In genomic region chr6:148414836-148415235, GRCh38 we compare ENCODE assay signal across 11 cellular contexts.
DNase-seq lines count a peak whose midpoint lies in the region; ATAC-seq, FAIRE-seq and TF ChIP-seq lines count a peak whose summit lies in the region.
"Had no signal": no experiment of that assay in that cellular context is flagged by ENCODE, and none has a peak within 500 bp of the region (broad histone marks: within the 10 kb centered on the region; RNA-seq: fewer than 3 reads in every experiment).

No MANE protein-coding gene starts in this region.

- no peak overlapping the region for H3K14ac ChIP-seq in IMR-90 (replicated peaks; ENCODE audit: low read depth, low read length)

- H4K20me1 ChIP-seq in IMR-90 (ENCODE audit: insufficient read depth, low read length) (no peaks in the 10 kb centered on the region; the same call in 1 of the 2 replicates), endothelial cell of umbilical vein (replicated peaks; ENCODE audit: control insufficient read depth, extremely low read depth, insufficient read depth, low read length) (no peaks in the 10 kb centered on the region)

- H3K79me2 ChIP-seq in endothelial cell of umbilical vein (ENCODE audit: control insufficient read depth, insufficient read depth, low read length) = peaks cover 91% of the 10 kb centered on the region

- H3K4me2 ChIP-seq in IMR-90 (ENCODE audit: low read depth, low read length) (no peak overlapping the region), endothelial cell of umbilical vein (ENCODE audit: insufficient read depth, low read length) (peak overlapping the region; percentile 28)

- H4K91ac ChIP-seq in IMR-90 (ENCODE audit: insufficient read depth, low read depth, low read length) = no peak overlapping the region

- no peaks in the 10 kb centered on the region for H3K9me3 Mint-ChIP-seq in activated CD4-positive, alpha-beta T cell treated with anti-CD3 and anti-CD28 coated beads, Interleukin-2, amount 10 ng/mL, durations not matched to agents 7 days and 5 days
- H3K9me3 Mint-ChIP-seq: T-helper 1 cell treated with Interleukin-12 subunit alpha and Interleukin-12 subunit beta and Interleukin-4 antibody, amounts not matched to agents 30 μg/mL and 1 μg/mL, for 36 hours had no signal

- H3K27ac Mint-ChIP-seq in activated CD4-positive, alpha-beta T cell treated with anti-CD3 and anti-CD28 coated beads, Interleukin-2, amount 10 ng/mL, durations not matched to agents 7 days and 5 days = no peak overlapping the region
- H3K27ac Mint-ChIP-seq: T-helper 1 cell treated with Interleukin-12 subunit alpha and Interleukin-12 subunit beta and Interleukin-4 antibody, amounts not matched to agents 30 μg/mL and 1 μg/mL, for 36 hours had no signal

- H3K4me1 ChIP-seq in IMR-90 (ENCODE audit: control insufficient read depth, insufficient read depth, low read length) = peaks cover 9% of the 10 kb centered on the region
- peaks cover 35% of the 10 kb centered on the region for H3K4me1 ChIP-seq in endothelial cell of umbilical vein (ENCODE audit: control insufficient read depth, extremely low read depth, insufficient read depth, low read length)
- peaks cover 31% of the 10 kb centered on the region for H3K4me1 ChIP-seq in lower lobe of right lung

- H2AFZ ChIP-seq in IMR-90 (replicated peaks; ENCODE audit: low read length, poor library complexity) (no peak overlapping the region), endothelial cell of umbilical vein (ENCODE audit: low read depth, low read length) (no peak overlapping the region)

- dilution Hi-C loops in IMR-90 (cut with HindIII; ENCODE audit: low sequenced_read_pairs, unreplicated experiment) (no loop called here), endothelial cell of umbilical vein (cut with MboI; ENCODE audit: extremely low pct_ligation_motif_present, low sequenced_read_pairs) (no loop called here)

- H2AK5ac ChIP-seq in IMR-90 (ENCODE audit: low read depth, low read length) = peak overlapping the region; percentile 69; the same call in 1 of the 2 replicates

- no peak for TF ChIP-seq RAD21 in IMR-90 (IDR thresholded peaks at IDR 0.05; ENCODE audit: low read length)

- H3K27ac ChIP-seq in IMR-90 (ENCODE audit: insufficient read depth, low read length) = no peak overlapping the region
- H3K27ac ChIP-seq in endothelial cell of umbilical vein (ENCODE audit: insufficient read depth, low read depth, low read length) = peak overlapping the region; percentile 15
- no peak overlapping the region for H3K27ac ChIP-seq in lower lobe of right lung

- H2AK9ac ChIP-seq in IMR-90 (replicated peaks; ENCODE audit: low read depth, low read length, poor library complexity) = no peak overlapping the region

- H2BK120ac ChIP-seq in IMR-90 (ENCODE audit: low read depth, low read length) = 0 out of 2 replicates have a peak overlapping the region, but pooled peaks have one; percentile 37

- peaks cover 11% of the 10 kb centered on the region; the same call in 1 of the 2 replicates for H3K9me1 ChIP-seq in IMR-90 (ENCODE audit: insufficient read depth, low read length)
- no peaks in the 10 kb centered on the region for H3K9me1 ChIP-seq in endothelial cell of umbilical vein (replicated peaks; ENCODE audit: control insufficient read depth, extremely low read depth, insufficient read depth, low read length)

- H2BK20ac ChIP-seq in IMR-90 (ENCODE audit: low read depth, low read length) = no peak overlapping the region

- DNase-seq in ACHN = peak; percentile 33
- DNase-seq in IMR-90 = peak; percentile 68
- DNase-seq in endothelial cell of umbilical vein (ENCODE audit: low read depth, low spot score) = peak; percentile 82
- DNase-seq in lower lobe of right lung = no peak
- DNase-seq in activated CD4-positive, alpha-beta T cell treated with anti-CD3 and anti-CD28 coated beads, Interleukin-2, amount 10 ng/mL, durations not matched to agents 7 days and 5 days = no peak
- DNase-seq in midbrain (lab: John Stamatoyannopoulos, UW) = no peak
- no peak for DNase-seq in NCI-H2171 (lab: John Stamatoyannopoulos, UW)
- DNase-seq: C1 segment of cervical spinal cord, nucleus accumbens had no signal

- no CpG with 5 or more reads among the region's 3 CpGs for WGBS in IMR-90 (ENCODE audit: extremely low coverage in 2 of 2, insufficient read length in 1 of 2), 2 experiments

- CTCF ChIA-PET in IMR-90 (lab: Yijun Ruan, JAX) = interaction anchor here (1.1 kb wide), 1 partner anchor 20 kb away, joined by 3 read pairs; no protein-coding TSS in a partner anchor
- CTCF ChIA-PET in endothelial cell of umbilical vein (lab: Charles Lee) = interaction anchor here (0.6 to 1.5 kb wide), 11 partner anchors 9 to 237 kb away, joined by 3 to 7 read pairs (median 3); no protein-coding TSS in a partner anchor
- CTCF ChIA-PET in activated CD4-positive, alpha-beta T cell treated with anti-CD3 and anti-CD28 coated beads, Interleukin-2, amount 10 ng/mL, durations not matched to agents 7 days and 5 days (lab: Charles Lee) = no interaction called here

- peaks cover 14% of the 10 kb centered on the region for H3K27me3 Mint-ChIP-seq in activated CD4-positive, alpha-beta T cell treated with anti-CD3 and anti-CD28 coated beads, Interleukin-2, amount 10 ng/mL, durations not matched to agents 7 days and 5 days

- POLR2A ChIA-PET in IMR-90 (lab: Charles Lee; ENCODE audit: unreplicated experiment) = interaction anchor here (0.5 kb wide), 1 partner anchor 16 kb away, joined by 8 read pairs; no protein-coding TSS in a partner anchor
- POLR2A ChIA-PET in endothelial cell of umbilical vein (lab: Charles Lee) = interaction anchor here (0.6 to 0.9 kb wide), 2 partner anchors 26 to 46 kb away, joined by 3 read pairs; no protein-coding TSS in a partner anchor
- POLR2A ChIA-PET in activated CD4-positive, alpha-beta T cell treated with anti-CD3 and anti-CD28 coated beads, Interleukin-2, amount 10 ng/mL, durations not matched to agents 7 days and 5 days (lab: Charles Lee) = no interaction called here

- ATAC-seq in IMR-90 (ENCODE audit: low read depth) (peak; percentile 97), lower lobe of right lung (peak; percentile 74 to 81), GM19324 (IDR thresholded peaks at IDR 0.05; ENCODE audit: low FRiP score, unreplicated experiment) (no peak)

- no peaks in the 10 kb centered on the region for H3K4me1 Mint-ChIP-seq in activated CD4-positive, alpha-beta T cell treated with anti-CD3 and anti-CD28 coated beads, Interleukin-2, amount 10 ng/mL, durations not matched to agents 7 days and 5 days

- H3K4ac ChIP-seq in IMR-90 (ENCODE audit: low read depth, low read length) = peak overlapping the region; percentile 8; the same call in 1 of the 2 replicates

- in situ Hi-C loops in ACHN (cut with HindIII; ENCODE audit: low pct_ligation_motif_present, low pct_unique_long_range_greater_than_20kb, low sequenced_read_pairs) = no loop called here
- in situ Hi-C loops in IMR-90 (cut with MboI; ENCODE audit: low sequenced_read_pairs) = no loop called here

- H3K4me3 ChIP-seq in IMR-90 (ENCODE audit: insufficient read depth, low read depth, low read length) = no peak overlapping the region
- no peak overlapping the region for H3K4me3 ChIP-seq in endothelial cell of umbilical vein (replicated peaks in 1 of 3; ENCODE audit: insufficient read depth in 1 of 3, low read depth in 1 of 3, low read length in 3 of 3)
- H3K4me3 ChIP-seq in lower lobe of right lung = no peak overlapping the region

- no TSS peak for BruUV-seq in IMR-90 (replicated peaks; lab: Mats Ljungman, UMichigan)
- no TSS peak for BruUV-seq in endothelial cell of umbilical vein (replicated peaks; lab: Mats Ljungman, UMichigan)

- no peak overlapping the region for H3K56ac ChIP-seq in IMR-90 (ENCODE audit: extremely low read depth, insufficient read depth, low read length)

- no peak overlapping the region for H3K23ac ChIP-seq in IMR-90 (ENCODE audit: low read depth, low read length)

- H3K27me3 ChIP-seq in IMR-90 (ENCODE audit: control insufficient read depth, insufficient read depth, low read length) (no peaks in the 10 kb centered on the region), endothelial cell of umbilical vein (ENCODE audit: control insufficient read depth in 2 of 2, insufficient read depth in 2 of 2, low read length in 2 of 2) (no peaks in the 10 kb centered on the region), lower lobe of right lung (ENCODE audit: low read depth) (no peaks in the 10 kb centered on the region)

- intact Hi-C loops in IMR-90 (cut with micrococcal nuclease) = no loop called here
- intact Hi-C loops in endothelial cell of umbilical vein (cut with micrococcal nuclease) = no loop called here
- intact Hi-C loops in lower lobe of right lung (cut with DNase I) = no loop called here

- TF ChIP-seq POLR2A in IMR-90 (IDR thresholded peaks at IDR 0.05; ENCODE audit: low read depth, low read length) = no peak
- TF ChIP-seq POLR2A in endothelial cell of umbilical vein (IDR thresholded peaks at IDR 0.05; ENCODE audit: low read depth, low read length) = no peak

- no peak overlapping the region for H2BK15ac ChIP-seq in IMR-90 (ENCODE audit: low read depth, low read length)

- no peak overlapping the region for H4K5ac ChIP-seq in IMR-90 (ENCODE audit: low read depth, low read length)

- no peaks in the 10 kb centered on the region for H3K36me3 Mint-ChIP-seq in activated CD4-positive, alpha-beta T cell treated with anti-CD3 and anti-CD28 coated beads, Interleukin-2, amount 10 ng/mL, durations not matched to agents 7 days and 5 days (ENCODE audit: low read depth)

- FAIRE-seq in endothelial cell of umbilical vein (lab: Jason Lieb, UNC) = peak; percentile 50

- TF ChIP-seq CTCF in IMR-90 (conservative IDR thresholded peaks at IDR 0.05; ENCODE audit: low read depth, low read length) (no peak), endothelial cell of umbilical vein (IDR thresholded peaks at IDR 0.05; ENCODE audit: extremely low read depth in 1 of 2, insufficient read depth in 1 of 2, low read depth in 1 of 2, low read length in 2 of 2) (no peak), lower lobe of right lung (IDR thresholded peaks at IDR 0.05) (no peak)

- 0 out of 4 replicates have a peak overlapping the region, but pooled peaks of 1 of the 2 experiments have one; percentile 9 for H4K8ac ChIP-seq in IMR-90 (ENCODE audit: low read depth in 2 of 2, low read length in 2 of 2)

- H3K9ac ChIP-seq in IMR-90 (ENCODE audit: low read depth, low read length) (no peak overlapping the region), endothelial cell of umbilical vein (replicated peaks; ENCODE audit: extremely low read depth, insufficient read depth, low read length) (no peak overlapping the region)

- peaks cover 39 to 65% of the 10 kb centered on the region in 2 experiments for H3K79me1 ChIP-seq in IMR-90 (ENCODE audit: low read depth in 1 of 2, low read length in 2 of 2)

- H3K9me3 ChIP-seq in IMR-90 (ENCODE audit: control insufficient read depth, insufficient read depth, low read length) (no peaks in the 10 kb centered on the region), endothelial cell of umbilical vein (replicated peaks; ENCODE audit: control insufficient read depth, insufficient read depth, low read length) (no peaks in the 10 kb centered on the region), lower lobe of right lung (no peaks in the 10 kb centered on the region)

- H3K4me3 Mint-ChIP-seq in activated CD4-positive, alpha-beta T cell treated with anti-CD3 and anti-CD28 coated beads, Interleukin-2, amount 10 ng/mL, durations not matched to agents 7 days and 5 days = no peak overlapping the region
- H3K4me3 Mint-ChIP-seq: T-helper 1 cell treated with Interleukin-12 subunit alpha and Interleukin-12 subunit beta and Interleukin-4 antibody, amounts not matched to agents 30 μg/mL and 1 μg/mL, for 36 hours had no signal

- H3K36me3 ChIP-seq in IMR-90 (ENCODE audit: control insufficient read depth, insufficient read depth, low read length) = no peaks in the 10 kb centered on the region
- H3K36me3 ChIP-seq in endothelial cell of umbilical vein (ENCODE audit: control insufficient read depth in 2 of 2, extremely low read depth in 1 of 2, insufficient read depth in 2 of 2, low read length in 2 of 2) = no peaks in the 10 kb centered on the region
- no peaks in the 10 kb centered on the region for H3K36me3 ChIP-seq in lower lobe of right lung

- H3K18ac ChIP-seq in IMR-90 (ENCODE audit: low read depth, low read length) = no peak overlapping the region

- H2BK5ac ChIP-seq in IMR-90 (ENCODE audit: low read depth, low read length, poor library complexity, severe bottlenecking) = peak overlapping the region; percentile 21

Comparison
In these comparisons a context has a peak if more than half of its experiments do, and no peak if none do; other contexts are left out.
1. DNase-seq: peak in ACHN (single experiment), IMR-90 (single experiment) and endothelial cell of umbilical vein (single experiment); none in lower lobe of right lung (single experiment), activated CD4-positive, alpha-beta T cell treated with anti-CD3 and anti-CD28 coated beads, Interleukin-2, amount 10 ng/mL, durations not matched to agents 7 days and 5 days (single experiment), midbrain (single experiment) and NCI-H2171 (single experiment).